ENCODE assay signal across 10 cellular contexts in genomic region chr4:146273204-146273901, GRCh38.
DNase-seq lines count a peak whose midpoint lies in the region; ATAC-seq and TF ChIP-seq lines count a peak whose summit lies in the region.
"Had no signal": no experiment of that assay in that cellular context is flagged by ENCODE, and none has a peak within 500 bp of the region (broad histone marks: within the 10 kb centered on the region; RNA-seq: fewer than 3 reads in every experiment).

No MANE protein-coding gene starts in this region.

- DNase-seq in GM10266 (ENCODE audit: extremely low spot score) = peak; percentile 45
- no peak for DNase-seq in NCI-H524 (lab: John Stamatoyannopoulos, UW)
- no peak for DNase-seq in effector memory CD8-positive, alpha-beta T cell
- no peak for DNase-seq in NCI-H2227 treated with DMSO at 0.1 percent for 48 hours (lab: John Stamatoyannopoulos, UW)
- DNase-seq in hypothalamus (lab: John Stamatoyannopoulos, UW) = no peak
- DNase-seq: naive thymus-derived CD8-positive, alpha-beta T cell; NCI-H2081 had no signal

- H3K36me3 Mint-ChIP-seq in effector memory CD8-positive, alpha-beta T cell (ENCODE audit: insufficient read depth) = no peaks in the 10 kb centered on the region

- no peaks in the 10 kb centered on the region for H3K4me1 Mint-ChIP-seq in effector memory CD8-positive, alpha-beta T cell (ENCODE audit: low read depth in 2 of 2)
- H3K4me1 Mint-ChIP-seq: naive thymus-derived CD8-positive, alpha-beta T cell had no signal

- peak; percentile 43 for TF ChIP-seq POLR2A in GM18951 (IDR thresholded peaks at IDR 0.05; ENCODE audit: extremely low read depth, insufficient read depth, insufficient read length)

- no peak for TF ChIP-seq CTCF in GM10266 (IDR thresholded peaks at IDR 0.05; ENCODE audit: control insufficient read depth, insufficient read depth, low read depth, missing control alignments)

- ATAC-seq in GM21737 (IDR thresholded peaks at IDR 0.05; ENCODE audit: unreplicated experiment) = peak; percentile 61
- ATAC-seq in HG03196 (IDR thresholded peaks at IDR 0.05; ENCODE audit: unreplicated experiment) = peak; percentile 68
- no peak for ATAC-seq in effector memory CD8-positive, alpha-beta T cell (replicated peaks)
- ATAC-seq: naive thymus-derived CD8-positive, alpha-beta T cell had no signal

- no peaks in the 10 kb centered on the region for H3K27me3 Mint-ChIP-seq in effector memory CD8-positive, alpha-beta T cell
- H3K27me3 Mint-ChIP-seq: naive thymus-derived CD8-positive, alpha-beta T cell had no signal

- in situ Hi-C loops in GM18951 (cut with MboI; ENCODE audit: low sequenced_read_pairs, unreplicated experiment) = loop anchor here (10.0 to 25.0 kb wide), 2 partner anchors 51 to 814 kb away; no protein-coding TSS in a partner anchor

- H3K27ac Mint-ChIP-seq in effector memory CD8-positive, alpha-beta T cell = no peak overlapping the region

- no peak overlapping the region for H3K4me3 Mint-ChIP-seq in effector memory CD8-positive, alpha-beta T cell
- H3K4me3 Mint-ChIP-seq: naive thymus-derived CD8-positive, alpha-beta T cell had no signal

- H3K9me3 Mint-ChIP-seq in effector memory CD8-positive, alpha-beta T cell = no peaks in the 10 kb centered on the region
- H3K9me3 Mint-ChIP-seq: naive thymus-derived CD8-positive, alpha-beta T cell had no signal
